11 cellular contexts compared by ENCODE assay signal in genomic region chr5:21654-22233, GRCh38.
DNase-seq lines count a peak whose midpoint lies in the region; ATAC-seq, FAIRE-seq and TF ChIP-seq lines count a peak whose summit lies in the region.
"Had no signal": no experiment of that assay in that cellular context is flagged by ENCODE, and none has a peak within 500 bp of the region (broad histone marks: within the 10 kb centered on the region; RNA-seq: fewer than 3 reads in every experiment).

No MANE protein-coding gene starts in this region.

- CTCF ChIA-PET in mammary epithelial cell (lab: Charles Lee; ENCODE audit: low non-redundant PET): no interaction called here

- H3K4me1 Mint-ChIP-seq in neural progenitor cell (peaks cover 3% of the 10 kb centered on the region), immature natural killer cell (no peaks in the 10 kb centered on the region)
- H3K4me1 Mint-ChIP-seq: central memory CD8-positive, alpha-beta T cell had no signal

- H3K4me1 ChIP-seq in mammary epithelial cell (ENCODE audit: insufficient read depth, low read length): no peaks in the 10 kb centered on the region
- no peaks in the 10 kb centered on the region for H3K4me1 ChIP-seq in neural progenitor cell

- H3K4me3 ChIP-seq in mammary epithelial cell (replicated peaks in 1 of 3; ENCODE audit: insufficient read depth in 1 of 3, low read depth in 2 of 3, low read length in 3 of 3) (no peak overlapping the region), neural progenitor cell (no peak overlapping the region)
- H3K4me3 ChIP-seq: SK-N-MC had no signal

- H3F3A ChIP-seq in neural progenitor cell (ENCODE audit: low read depth): no peaks in the 10 kb centered on the region

- no peak overlapping the region for H3K27ac Mint-ChIP-seq in neural progenitor cell
- no peak overlapping the region for H3K27ac Mint-ChIP-seq in immature natural killer cell

- dilution Hi-C loops in mammary epithelial cell (cut with HindIII; ENCODE audit: low sequenced_read_pairs): no loop called here

- H3K27ac ChIP-seq in mammary epithelial cell (ENCODE audit: insufficient read depth, low read depth, low read length) (no peak overlapping the region), neural progenitor cell (no peak overlapping the region)
- H3K27ac ChIP-seq: SK-N-MC had no signal

- H3K4me2 ChIP-seq in mammary epithelial cell (ENCODE audit: insufficient read depth, low read depth, low read length): peak overlapping the region; percentile 41
- H3K4me2 ChIP-seq in neural progenitor cell: no peak overlapping the region

- H4K20me1 ChIP-seq in mammary epithelial cell (ENCODE audit: insufficient read depth, low read length) (no peaks in the 10 kb centered on the region), neural progenitor cell (ENCODE audit: low read depth) (no peaks in the 10 kb centered on the region)

- TF ChIP-seq CTCF in D721Med (IDR thresholded peaks at IDR 0.05; ENCODE audit: insufficient read depth, missing control alignments) (peak; percentile 41), LNCAP (IDR thresholded peaks at IDR 0.05) (peak; percentile 54), mammary epithelial cell (conservative IDR thresholded peaks at IDR 0.05 in 1 of 2, IDR thresholded peaks at IDR 0.05 in 1 of 2; ENCODE audit: extremely low read depth in 1 of 2, insufficient read depth in 1 of 2, low read depth in 1 of 2, low read length in 2 of 2) (peak; percentile 42 to 62), neural progenitor cell (IDR thresholded peaks at IDR 0.05) (peak; percentile 48)

- H3K9me3 ChIP-seq in mammary epithelial cell (replicated peaks; ENCODE audit: insufficient read depth, low read length): no peaks in the 10 kb centered on the region
- H3K9me3 ChIP-seq in neural progenitor cell (ENCODE audit: low read depth): no peaks in the 10 kb centered on the region

- H3K9ac ChIP-seq in mammary epithelial cell (ENCODE audit: insufficient read depth, low read length): no peak overlapping the region
- H3K9ac ChIP-seq in neural progenitor cell: no peak overlapping the region

- WGBS in mammary epithelial cell (ENCODE audit: low coverage, missing lambda C conversion rate): 9% methylated on average over 5 of the region's 5 CpGs

- H3K79me2 ChIP-seq in mammary epithelial cell (ENCODE audit: insufficient read depth, low read length) (no peaks in the 10 kb centered on the region), neural progenitor cell (ENCODE audit: low read depth) (no peaks in the 10 kb centered on the region)

- H3K27me3 ChIP-seq in mammary epithelial cell (ENCODE audit: insufficient read depth, low read length): no peaks in the 10 kb centered on the region
- peaks cover 9% of the 10 kb centered on the region for H3K27me3 ChIP-seq in neural progenitor cell

- H3K36me3 ChIP-seq in mammary epithelial cell (ENCODE audit: insufficient read depth, low read length): no peaks in the 10 kb centered on the region
- H3K36me3 ChIP-seq in neural progenitor cell: no peaks in the 10 kb centered on the region

- no peaks in the 10 kb centered on the region for H3K36me3 Mint-ChIP-seq in neural progenitor cell
- no peaks in the 10 kb centered on the region for H3K36me3 Mint-ChIP-seq in immature natural killer cell

- H2AFZ ChIP-seq in mammary epithelial cell (ENCODE audit: low read depth, low read length) (no peak overlapping the region), neural progenitor cell (replicated peaks) (no peak overlapping the region)

- no peak overlapping the region for H3K4me3 Mint-ChIP-seq in neural progenitor cell
- no peak overlapping the region for H3K4me3 Mint-ChIP-seq in immature natural killer cell
- H3K4me3 Mint-ChIP-seq: central memory CD8-positive, alpha-beta T cell had no signal

- no peak for FAIRE-seq in D721Med (lab: Jason Lieb, UNC)

- intact Hi-C loops in mammary epithelial cell (cut with micrococcal nuclease): no loop called here

- H3K9me3 Mint-ChIP-seq in neural progenitor cell: peaks cover 2% of the 10 kb centered on the region
- peaks cover 0 to 3% (median 0%) of the 10 kb centered on the region in 6 donors for H3K9me3 Mint-ChIP-seq in immature natural killer cell
- H3K9me3 Mint-ChIP-seq: central memory CD8-positive, alpha-beta T cell had no signal

- DNase-seq in D721Med (ENCODE audit: insufficient read length, low spot score): no peak
- DNase-seq in mammary epithelial cell: peak; percentile 20
- DNase-seq in neural progenitor cell (ENCODE audit: low spot score): no peak
- DNase-seq in NCI-H187 treated with DMSO at 0.1 percent for 48 hours (lab: John Stamatoyannopoulos, UW): no peak
- no peak for DNase-seq in activated gamma-delta T cell treated with Interleukin-2 at 50 U/mL for 16 hours
- DNase-seq in immature natural killer cell: no peak
- DNase-seq: NCI-H187 had no signal

- H3K27me3 Mint-ChIP-seq in neural progenitor cell (ENCODE audit: insufficient read depth, low read depth): peaks cover 17% of the 10 kb centered on the region
- H3K27me3 Mint-ChIP-seq in immature natural killer cell (ENCODE audit: low read depth in 3 of 3): peaks cover 2 to 21% (median 9%) of the 10 kb centered on the region in 3 donors

- ATAC-seq in GM21360 (IDR thresholded peaks at IDR 0.05; ENCODE audit: unreplicated experiment): no peak

- no TSS peak for BruUV-seq in mammary epithelial cell (replicated peaks; lab: Mats Ljungman, UMichigan)

- in situ Hi-C loops in mammary epithelial cell (cut with MboI; ENCODE audit: low sequenced_read_pairs in 2 of 2): no loop called here
